In genomic region chr3:61936344-61936937, GRCh38 we compare ENCODE assay signal across 9 cellular contexts.
DNase-seq lines count a peak whose midpoint lies in the region; ATAC-seq, FAIRE-seq and TF ChIP-seq lines count a peak whose summit lies in the region.
"Had no signal": no experiment of that assay in that cellular context is flagged by ENCODE, and none has a peak within 500 bp of the region (broad histone marks: within the 10 kb centered on the region; RNA-seq: fewer than 3 reads in every experiment).

No MANE protein-coding gene starts in this region.

- H3K9ac ChIP-seq in K562 (ENCODE audit: insufficient read depth in 1 of 2, low read depth in 2 of 2, low read length in 2 of 2), result no peak overlapping the region

- peaks cover 0 to 3% of the 10 kb centered on the region in 2 donors for H3K9me3 Mint-ChIP-seq in activated T-cell treated with anti-CD3 and anti-CD28 coated beads, Interleukin-2, amount 50 U/mL, for 72 hours
- peaks cover 9% of the 10 kb centered on the region for H3K9me3 Mint-ChIP-seq in osteocyte (ENCODE audit: unreplicated experiment)
- H3K9me3 Mint-ChIP-seq: activated naive CD4-positive, alpha-beta T cell treated with anti-CD3 and anti-CD28 coated beads, Interleukin-2, amount 50 U/mL, for 24 hours had no signal

- BruUV-seq in K562 (replicated peaks; lab: Mats Ljungman, UMichigan), result no TSS peak

- no peaks in the 10 kb centered on the region for H3K36me3 ChIP-seq in K562 (ENCODE audit: control insufficient read depth, insufficient read depth, low read length)

- no peak overlapping the region for H2AFZ ChIP-seq in K562 (ENCODE audit: low read depth, low read length)

- POLR2A ChIA-PET in K562 (lab: Yijun Ruan, JAX), result interaction anchor here (0.6 to 0.7 kb wide), 2 partner anchors 76 to 216 kb away, joined by 3 read pairs; no protein-coding TSS in a partner anchor

- no peak for FAIRE-seq in K562 (lab: Jason Lieb, UNC)

- peaks cover 11% of the 10 kb centered on the region for H3K27me3 Mint-ChIP-seq in activated T-cell treated with anti-CD3 and anti-CD28 coated beads, Interleukin-2, amount 50 U/mL, for 72 hours (ENCODE audit: low read depth)
- H3K27me3 Mint-ChIP-seq in osteocyte (ENCODE audit: unreplicated experiment), result no peaks in the 10 kb centered on the region
- H3K27me3 Mint-ChIP-seq: activated naive CD4-positive, alpha-beta T cell treated with anti-CD3 and anti-CD28 coated beads, Interleukin-2, amount 50 U/mL, for 24 hours had no signal

- no peak overlapping the region for H3K4me2 ChIP-seq in K562 (ENCODE audit: insufficient read depth, low read length)

- no peaks in the 10 kb centered on the region for H3K4me1 ChIP-seq in K562 (replicated peaks in 1 of 2; ENCODE audit: control insufficient read depth in 2 of 2, insufficient read depth in 2 of 2, low read length in 2 of 2)

- no peaks in the 10 kb centered on the region for H3K27me3 ChIP-seq in K562 (ENCODE audit: control insufficient read depth in 2 of 2, insufficient read depth in 2 of 2, low read length in 2 of 2)

- no peak for TF ChIP-seq POLR2A in K562 (conservative IDR thresholded peaks at IDR 0.05)

- DNase-seq in activated T-cell treated with anti-CD3 and anti-CD28 coated beads, Interleukin-2, amount 50 U/mL, for 72 hours, result peak; percentile 18 to 39
- DNase-seq in activated T-cell treated with anti-CD3 and anti-CD28 coated beads for 4 hours (no peak), HS-27A (ENCODE audit: low read depth) (peak; percentile 11), K562 (ENCODE audit: extremely low read depth in 1 of 4, low spot score in 3 of 4) (peak; percentile 18 to 38 (median 30)), osteocyte (ENCODE audit: extremely low spot score, unreplicated experiment) (no peak), cerebellar nuclear complex (lab: John Stamatoyannopoulos, UW) (no peak), NCI-H1930 (lab: John Stamatoyannopoulos, UW) (no peak), posterior cingulate gyrus (no peak)

- 0% methylated on average over 6 of the region's 6 CpGs for WGBS in K562 (ENCODE audit: insufficient coverage, low coverage, missing lambda C conversion rate)

- CTCF ChIA-PET in K562 (lab: Yijun Ruan, JAX; ENCODE audit: low intra/inter-chr PET ratio), result no interaction called here

- no peak overlapping the region for H3K27ac Mint-ChIP-seq in activated T-cell treated with anti-CD3 and anti-CD28 coated beads, Interleukin-2, amount 50 U/mL, for 72 hours
- H3K27ac Mint-ChIP-seq in osteocyte (ENCODE audit: unreplicated experiment), result no peak overlapping the region
- H3K27ac Mint-ChIP-seq: activated naive CD4-positive, alpha-beta T cell treated with anti-CD3 and anti-CD28 coated beads, Interleukin-2, amount 50 U/mL, for 24 hours had no signal

- TF ChIP-seq RAD21 in K562 (CRISPR knock-in tag; conservative IDR thresholded peaks at IDR 0.05 in 1 of 2, IDR thresholded peaks at IDR 0.05 in 1 of 2), result 0 out of 4 replicates have a peak, but pooled peaks of 1 of the 2 experiments have one; percentile 6

- no peaks in the 10 kb centered on the region for H3K9me1 ChIP-seq in K562 (ENCODE audit: control insufficient read depth, insufficient read depth, low read length)

- TF ChIP-seq CTCF in K562 (IDR thresholded peaks at IDR 0.05 in 2 of 3, conservative IDR thresholded peaks at IDR 0.05 in 1 of 3; ENCODE audit: insufficient read depth in 2 of 3, low read depth in 1 of 3, low read length in 3 of 3), result peak; percentile 12 to 56 (median 50); a peak in 5 of 6 replicates
- TF ChIP-seq CTCF in osteocyte (IDR thresholded peaks at IDR 0.05), result peak; percentile 46

- no peak for TF ChIP-seq EP300 in K562 (IDR thresholded peaks at IDR 0.05; ENCODE audit: low read length)

- in situ Hi-C loops in K562 (cut with MboI), result no loop called here

- no peaks in the 10 kb centered on the region for H3K9me3 ChIP-seq in K562 (replicated peaks; ENCODE audit: control insufficient read depth, insufficient read depth, low read depth, low read length)

- intact Hi-C loops in K562 (cut with micrococcal nuclease) (no loop called here), posterior cingulate gyrus (cut with DNase I) (no loop called here)

- H3K4me1 Mint-ChIP-seq in activated T-cell treated with anti-CD3 and anti-CD28 coated beads, Interleukin-2, amount 50 U/mL, for 72 hours (ENCODE audit: low read depth), result no peaks in the 10 kb centered on the region
- no peaks in the 10 kb centered on the region for H3K4me1 Mint-ChIP-seq in osteocyte (ENCODE audit: unreplicated experiment)
- H3K4me1 Mint-ChIP-seq: activated naive CD4-positive, alpha-beta T cell treated with anti-CD3 and anti-CD28 coated beads, Interleukin-2, amount 50 U/mL, for 24 hours had no signal

- no peak overlapping the region for H3K4me3 Mint-ChIP-seq in activated T-cell treated with anti-CD3 and anti-CD28 coated beads, Interleukin-2, amount 50 U/mL, for 72 hours
- no peak overlapping the region for H3K4me3 Mint-ChIP-seq in osteocyte (ENCODE audit: unreplicated experiment)
- H3K4me3 Mint-ChIP-seq: activated naive CD4-positive, alpha-beta T cell treated with anti-CD3 and anti-CD28 coated beads, Interleukin-2, amount 50 U/mL, for 24 hours had no signal

- H3K36me3 Mint-ChIP-seq in activated T-cell treated with anti-CD3 and anti-CD28 coated beads, Interleukin-2, amount 50 U/mL, for 72 hours (ENCODE audit: insufficient read depth in 2 of 2), result no peaks in the 10 kb centered on the region
- peaks cover 5% of the 10 kb centered on the region for H3K36me3 Mint-ChIP-seq in osteocyte (ENCODE audit: unreplicated experiment)
- H3K36me3 Mint-ChIP-seq: activated naive CD4-positive, alpha-beta T cell treated with anti-CD3 and anti-CD28 coated beads, Interleukin-2, amount 50 U/mL, for 24 hours had no signal

- H3K4me3 ChIP-seq in K562, result no peak overlapping the region

- no peak for ATAC-seq in activated T-cell treated with anti-CD3 and anti-CD28 coated beads, Interleukin-2, amount 50 U/mL, for 72 hours (replicated peaks in 1 of 2)
- peak; percentile 67 for ATAC-seq in K562

- no peaks in the 10 kb centered on the region for H4K20me1 ChIP-seq in K562 (replicated peaks; ENCODE audit: control insufficient read depth, insufficient read depth, low read length)

- H3K79me2 ChIP-seq in K562 (ENCODE audit: control insufficient read depth, insufficient read depth, low read length), result no peaks in the 10 kb centered on the region

- H3K27ac ChIP-seq in K562 (ENCODE audit: extremely low read depth, low read depth, low read length), result no peak overlapping the region

TF ChIP-seq in K562, 482 proteins besides CTCF, POLR2A, EP300 and RAD21 (continues in another document):
- TF ChIP-seq SMARCA5 (IDR thresholded peaks at IDR 0.05) (no peak), PHF20 (IDR thresholded peaks at IDR 0.05; ENCODE audit: partially characterized antibody) (no peak), ZBTB26 (CRISPR knock-in tag; IDR thresholded peaks at IDR 0.05) (no peak), CBX8 (IDR thresholded peaks at IDR 0.05; ENCODE audit: borderline replicate concordance, extremely low read depth, low read depth, low read length, poor library complexity, severe bottlenecking) (no peak), RBM25 (IDR thresholded peaks at IDR 0.05; ENCODE audit: low read depth, low read length, severe bottlenecking) (no peak), ZFP91 (CRISPR knock-in tag; IDR thresholded peaks at IDR 0.05) (no peak), ZNF764 (CRISPR knock-in tag; IDR thresholded peaks at IDR 0.05; ENCODE audit: low read depth) (no peak), ARID3A (IDR thresholded peaks at IDR 0.05; ENCODE audit: borderline replicate concordance, low read depth, low read length) (no peak), ZNF184 (CRISPR knock-in tag; IDR thresholded peaks at IDR 0.05) (no peak), DNMT1 (IDR thresholded peaks at IDR 0.05) (no peak), KLF1 (tag; IDR thresholded peaks at IDR 0.05) (no peak), PPARD (CRISPR knock-in tag; IDR thresholded peaks at IDR 0.05) (no peak), KAT8 (IDR thresholded peaks at IDR 0.05; ENCODE audit: low read depth) (no peak), GABPB2 (CRISPR knock-in tag; conservative IDR thresholded peaks at IDR 0.05) (no peak), ZNF124 (CRISPR knock-in tag; IDR thresholded peaks at IDR 0.05) (no peak), NBN (IDR thresholded peaks at IDR 0.05; ENCODE audit: low read depth) (no peak)

Comparison
In these comparisons a context has a peak if more than half of its experiments do, and no peak if none do; other contexts are left out.
1. DNase-seq: peak in activated T-cell treated with anti-CD3 and anti-CD28 coated beads, Interleukin-2, amount 50 U/mL, for 72 hours (2 of 2), HS-27A (single experiment) and K562 (4 of 4); none in activated T-cell treated with anti-CD3 and anti-CD28 coated beads for 4 hours (single experiment), osteocyte (single experiment), cerebellar nuclear complex (0 of 2), NCI-H1930 (0 of 2) and posterior cingulate gyrus (0 of 10).